Comparison of ENCODE assay signal across 8 cellular contexts in the genomic region with DNA sequence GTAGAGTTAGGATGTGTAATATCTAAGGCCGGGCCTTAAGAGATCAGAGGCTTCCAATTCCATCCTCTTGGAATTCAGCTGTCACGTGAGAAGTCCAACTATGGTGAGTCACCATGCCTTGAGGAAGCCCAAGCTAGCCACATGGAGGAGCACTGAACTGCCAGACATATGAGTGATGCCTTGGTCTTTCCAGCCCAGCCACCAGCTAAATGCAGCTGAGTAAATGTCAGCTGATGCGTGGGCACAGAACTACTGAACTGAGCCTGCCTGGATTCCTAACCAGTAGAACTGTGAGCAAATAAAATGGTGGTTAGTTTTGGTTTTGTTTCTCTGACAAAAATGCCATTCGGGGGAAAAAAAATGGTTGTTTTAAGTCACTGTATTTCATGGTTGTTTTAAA.
A peak's percentile ranks its signal among the peaks of the same experiment; 100 is the strongest.
DNase-seq lines count a peak whose midpoint lies in the region; ATAC-seq, FAIRE-seq and TF ChIP-seq lines count a peak whose summit lies in the region.

No MANE protein-coding gene starts in this region.

- no peaks in the 10 kb centered on the region for H3K27me3 ChIP-seq in kidney epithelial cell (ENCODE audit: control insufficient read depth, insufficient read depth, low read length)
- H3K27me3 ChIP-seq in Peyer's patch, result no peaks in the 10 kb centered on the region

- H3K4me3 Mint-ChIP-seq in mesothelial cell of epicardium, result no peak overlapping the region

- no peak overlapping the region for H3K4me3 ChIP-seq in kidney epithelial cell (ENCODE audit: low read depth, low read length)
- H3K4me3 ChIP-seq in Peyer's patch, result no peak overlapping the region

- no peak overlapping the region for H3K27ac Mint-ChIP-seq in mesothelial cell of epicardium

- H3K36me3 Mint-ChIP-seq in mesothelial cell of epicardium, result no peaks in the 10 kb centered on the region

- H3K9me3 Mint-ChIP-seq in mesothelial cell of epicardium, result peaks cover 5% of the 10 kb centered on the region

- no peaks in the 10 kb centered on the region for H3K4me1 Mint-ChIP-seq in mesothelial cell of epicardium

- FAIRE-seq in GM12891 (lab: Jason Lieb, UNC), result peak; percentile 31

- TF ChIP-seq POLR2A in GM12891 (IDR thresholded peaks at IDR 0.05; ENCODE audit: low read depth, low read length), result no peak
- no peak for TF ChIP-seq POLR2A in Peyer's patch (IDR thresholded peaks at IDR 0.05)

- H3K27ac ChIP-seq in Peyer's patch, result no peak overlapping the region

- peaks cover under 1% of the 10 kb centered on the region for H3K27me3 Mint-ChIP-seq in mesothelial cell of epicardium (ENCODE audit: low read depth)

- no peaks in the 10 kb centered on the region for H3K36me3 ChIP-seq in kidney epithelial cell (ENCODE audit: control insufficient read depth, insufficient read depth, low read length)
- no peaks in the 10 kb centered on the region for H3K36me3 ChIP-seq in Peyer's patch

- TF ChIP-seq CTCF in kidney epithelial cell (IDR thresholded peaks at IDR 0.05; ENCODE audit: insufficient read depth, low read length, poor library complexity, severe bottlenecking) (peak; percentile 16), Peyer's patch (IDR thresholded peaks at IDR 0.05) (no peak), mesothelial cell of epicardium (IDR thresholded peaks at IDR 0.05; ENCODE audit: unreplicated experiment) (no peak)

- ATAC-seq in HG02938 (IDR thresholded peaks at IDR 0.05; ENCODE audit: unreplicated experiment), result peak; percentile 65

- DNase-seq in GM12891 (ENCODE audit: insufficient read length, low spot score) (no peak), kidney epithelial cell (ENCODE audit: low read depth) (peak; percentile 100), Peyer's patch (no peak), NCI-H345 (lab: John Stamatoyannopoulos, UW) (no peak), activated gamma-delta T cell treated with Interleukin-2 at 50 U/mL for 16 hours (no peak), mesothelial cell of epicardium (ENCODE audit: low spot score in 2 of 2, unreplicated experiment in 2 of 2) (no peak)
- DNase-seq in activated CD4-positive, CD25-positive, alpha-beta regulatory T cell treated with anti-CD3 and anti-CD28 coated beads, Interleukin-2, amount 50 U/mL, for 72 hours, result peak; percentile 41

- H3K9me3 ChIP-seq in Peyer's patch, result no peaks in the 10 kb centered on the region

- H3K4me1 ChIP-seq in Peyer's patch, result no peaks in the 10 kb centered on the region

TF ChIP-seq in GM12891, 5 proteins besides CTCF, POLR2A, EP300 and RAD21:
- TF ChIP-seq POLR2AphosphoS5 (IDR thresholded peaks at IDR 0.05; ENCODE audit: low read depth, low read length), result no peak
- no peak for TF ChIP-seq POU2F2 (IDR thresholded peaks at IDR 0.05; ENCODE audit: low read depth, low read length)
- TF ChIP-seq TAF1 (IDR thresholded peaks at IDR 0.05; ENCODE audit: low read depth, low read length), result no peak
- TF ChIP-seq PAX5 (IDR thresholded peaks at IDR 0.05; ENCODE audit: insufficient read depth, low read length, severe bottlenecking), result no peak
- no peak for TF ChIP-seq SPI1 (IDR thresholded peaks at IDR 0.05; ENCODE audit: low read depth, low read length)

Comparison
In these comparisons a context has a peak if more than half of its experiments do, and no peak if none do; other contexts are left out.
1. DNase-seq: peak in activated CD4-positive, CD25-positive, alpha-beta regulatory T cell treated with anti-CD3 and anti-CD28 coated beads, Interleukin-2, amount 50 U/mL, for 72 hours (single experiment) and kidney epithelial cell (single experiment); none in GM12891 (single experiment), Peyer's patch (0 of 3), NCI-H345 (single experiment), activated gamma-delta T cell treated with Interleukin-2 at 50 U/mL for 16 hours (single experiment) and mesothelial cell of epicardium (0 of 2).